ENCODE assay signal across 14 cellular contexts in genomic region chr19:2554856-2555255, GRCh38.
DNase-seq lines count a peak whose midpoint lies in the region; ATAC-seq and TF ChIP-seq lines count a peak whose summit lies in the region.
"Had no signal": no experiment of that assay in that cellular context is flagged by ENCODE, and none has a peak within 500 bp of the region (broad histone marks: within the 10 kb centered on the region; RNA-seq: fewer than 3 reads in every experiment).

No MANE protein-coding gene starts in this region.

- no peaks in the 10 kb centered on the region for H3K27me3 ChIP-seq in MM.1S (replicated peaks; ENCODE audit: insufficient read depth, low read length)
- H3K27me3 ChIP-seq in transverse colon = no peaks in the 10 kb centered on the region
- H3K27me3 ChIP-seq: BE2C had no signal

- H3K4me3 Mint-ChIP-seq in nephron = no peak overlapping the region

- H3K4me1 Mint-ChIP-seq in nephron = peaks cover 24% of the 10 kb centered on the region

- in situ Hi-C loops in transverse colon (cut with MboI; ENCODE audit: low pct_ligation_motif_present in 1 of 4, low pct_unique_long_range_greater_than_20kb in 1 of 4, low sequenced_read_pairs in 3 of 4) = no loop called here

- no peak overlapping the region for H2AFZ ChIP-seq in MM.1S (ENCODE audit: low read length)

- H3K9me2 ChIP-seq in MM.1S (replicated peaks; ENCODE audit: insufficient read depth, low read length) = no peaks in the 10 kb centered on the region

- H3K27me3 Mint-ChIP-seq in nephron (ENCODE audit: low read depth) = peaks cover 3% of the 10 kb centered on the region

- peak overlapping the region; percentile 57 to 78 (median 72) for H3K27ac Mint-ChIP-seq in nephron

- DNase-seq in AG08395 (ENCODE audit: low spot score) = peak; percentile 26
- DNase-seq in HT1080 (ENCODE audit: low read depth) = peak; percentile 40
- peak; percentile 81 for DNase-seq in astrocyte of the hippocampus (ENCODE audit: low read depth, low spot score)
- DNase-seq in MM.1S = no peak
- no peak for DNase-seq in transverse colon
- DNase-seq in NCI-H524 treated with DMSO at 0.1 percent for 48 hours (lab: John Stamatoyannopoulos, UW) = no peak
- DNase-seq: activated CD8-positive, alpha-beta memory T cell treated with anti-CD3 and anti-CD28 coated beads for 24 hours; BE2C; effector memory CD4-positive, alpha-beta T cell; mesendoderm; NK-92 treated with Interleukin-12 subunit alpha and Interleukin-12 subunit beta, amount 100 ng/mL, for 24 hours had no signal

- H3K36me3 ChIP-seq in MM.1S (replicated peaks; ENCODE audit: insufficient read depth, low read length) = no peaks in the 10 kb centered on the region
- H3K36me3 ChIP-seq in transverse colon = no peaks in the 10 kb centered on the region
- H3K36me3 ChIP-seq: BE2C had no signal

- no peak overlapping the region for H3K4me2 ChIP-seq in MM.1S (ENCODE audit: low read depth, low read length)

- no peak for TF ChIP-seq EP300 in transverse colon (IDR thresholded peaks at IDR 0.05; ENCODE audit: low read depth)

- TF ChIP-seq CTCF in nephron (IDR thresholded peaks at IDR 0.05; ENCODE audit: unreplicated experiment in 3 of 3) = no peak
- TF ChIP-seq CTCF in MM.1S (IDR thresholded peaks at IDR 0.05; ENCODE audit: low read length) = no peak
- TF ChIP-seq CTCF in transverse colon (IDR thresholded peaks at IDR 0.05) = no peak

- no peaks in the 10 kb centered on the region for H3K79me2 ChIP-seq in MM.1S (ENCODE audit: low read length)

- H3K9ac ChIP-seq in MM.1S (ENCODE audit: low read length) = no peak overlapping the region

- no peaks in the 10 kb centered on the region for H3K36me3 Mint-ChIP-seq in nephron (ENCODE audit: low read depth)
- H3K36me3 Mint-ChIP-seq: activated naive CD4-positive, alpha-beta T cell treated with anti-CD3 and anti-CD28 coated beads, Interleukin-2, amount 50 U/mL, for 72 hours had no signal

- no peak for TF ChIP-seq POLR2A in transverse colon (IDR thresholded peaks at IDR 0.05)

- H3K9me3 ChIP-seq in MM.1S (replicated peaks; ENCODE audit: insufficient read depth, low read length) (no peaks in the 10 kb centered on the region), transverse colon (no peaks in the 10 kb centered on the region)
- H3K9me3 ChIP-seq: BE2C had no signal

- H3K4me3 ChIP-seq in MM.1S (ENCODE audit: low read length) (no peak overlapping the region), transverse colon (no peak overlapping the region)

- ATAC-seq in HG03442 (IDR thresholded peaks at IDR 0.05; ENCODE audit: unreplicated experiment) = no peak
- ATAC-seq: activated naive CD4-positive, alpha-beta T cell treated with anti-CD3 and anti-CD28 coated beads, Interleukin-2, amount 50 U/mL, for 72 hours had no signal

- H3K27ac ChIP-seq in MM.1S (ENCODE audit: low read length) = no peak overlapping the region
- peak overlapping the region in 1 of 4 donors; percentile 29 for H3K27ac ChIP-seq in transverse colon

- 61% methylated on average over 6 of the region's 6 CpGs; no CpG with 5 or more reads in 1 of the 2 donors for WGBS in transverse colon (ENCODE audit: low coverage in 1 of 2), 2 donors

- no peaks in the 10 kb centered on the region for H4K20me1 ChIP-seq in MM.1S (ENCODE audit: insufficient read depth, low read length)

- H3K9me3 Mint-ChIP-seq in nephron = no peaks in the 10 kb centered on the region
- H3K9me3 Mint-ChIP-seq: activated naive CD4-positive, alpha-beta T cell treated with anti-CD3 and anti-CD28 coated beads, Interleukin-2, amount 50 U/mL, for 72 hours had no signal

- intact Hi-C loops in transverse colon (cut with DNase I; ENCODE audit: low total_unique reads) = no loop called here

- peaks cover 30% of the 10 kb centered on the region for H3F3A ChIP-seq in MM.1S (ENCODE audit: insufficient read depth, low read length)

- H3K4me1 ChIP-seq in MM.1S (ENCODE audit: low read length) (0 out of 2 replicates have a peak, but pooled peaks cover 5% of the 10 kb centered on the region), transverse colon (peaks cover 5 to 21% (median 11%) of the 10 kb centered on the region in 4 donors)
- H3K4me1 ChIP-seq: BE2C had no signal

Comparison
In these comparisons a context has a peak if more than half of its experiments do, and no peak if none do; other contexts are left out.
1. DNase-seq: peak in AG08395 (single experiment), HT1080 (single experiment) and astrocyte of the hippocampus (single experiment); none in MM.1S (single experiment), transverse colon (single experiment) and NCI-H524 treated with DMSO at 0.1 percent for 48 hours (single experiment).